In genomic region chr5:123089971-123090640, GRCh38 we compare ENCODE assay signal across 8 cellular contexts. TPM values are rescaled to one million over a fixed set of nuclear protein-coding genes. Genes with fewer than 3 reads are reported as not detected.
DNase-seq lines count a peak whose midpoint lies in the region; TF ChIP-seq lines count a peak whose summit lies in the region.

No MANE protein-coding gene starts in this region.

- H3K36me3 Mint-ChIP-seq in progenitor cell of endocrine pancreas (ENCODE audit: insufficient read depth) = no peaks in the 10 kb centered on the region

- H3K4me1 Mint-ChIP-seq in progenitor cell of endocrine pancreas (ENCODE audit: low read depth) = peaks cover 33% of the 10 kb centered on the region

- no peak overlapping the region for H3K27ac ChIP-seq in RWPE1

- peak overlapping the region; percentile 62 for H3K4me3 ChIP-seq in NT2/D1 (ENCODE audit: insufficient read length, low read depth)
- peak overlapping the region; percentile 90 for H3K4me3 ChIP-seq in fibroblast of the aortic adventitia (ENCODE audit: low read depth, low read length)

- no peaks in the 10 kb centered on the region for H3K36me3 ChIP-seq in NT2/D1 (ENCODE audit: insufficient read depth, insufficient read length, low read length)

- H3K4me3 Mint-ChIP-seq in progenitor cell of endocrine pancreas (ENCODE audit: low read depth) = peak overlapping the region; percentile 57

- H3K4me1 ChIP-seq in NT2/D1 (ENCODE audit: insufficient read depth, insufficient read length) = peaks cover 3% of the 10 kb centered on the region

- H3K9me3 Mint-ChIP-seq in progenitor cell of endocrine pancreas (ENCODE audit: low read depth) = no peaks in the 10 kb centered on the region

- peaks cover 87% of the 10 kb centered on the region for H3K27me3 Mint-ChIP-seq in progenitor cell of endocrine pancreas

- no peak overlapping the region for H3K27ac Mint-ChIP-seq in progenitor cell of endocrine pancreas

- TF ChIP-seq CTCF in fibroblast of the aortic adventitia (IDR thresholded peaks at IDR 0.05; ENCODE audit: insufficient read depth, low read length) = no peak
- no peak for TF ChIP-seq CTCF in progenitor cell of endocrine pancreas (IDR thresholded peaks at IDR 0.05; ENCODE audit: unreplicated experiment)
- TF ChIP-seq CTCF in RWPE1 (conservative IDR thresholded peaks at IDR 0.05; ENCODE audit: low read depth) = no peak

- H3K27me3 ChIP-seq in NT2/D1 (ENCODE audit: insufficient read depth, insufficient read length) = peaks cover 98% of the 10 kb centered on the region

- CTCF ChIA-PET in RWPE1 (lab: Yijun Ruan, JAX) = interaction anchor here (0.8 kb wide), 1 partner anchor 48 kb away, joined by 3 read pairs; no protein-coding TSS in a partner anchor

- DNase-seq in NCI-H82 (lab: John Stamatoyannopoulos, UW) (peak; percentile 20), NCI-H82 treated with DMSO at 0.1 percent for 48 hours (lab: John Stamatoyannopoulos, UW; ENCODE audit: unreplicated experiment) (no peak), NT2/D1 (ENCODE audit: low read depth, low spot score) (no peak), fibroblast of the aortic adventitia (ENCODE audit: low read depth) (peak; percentile 25), progenitor cell of endocrine pancreas (ENCODE audit: low spot score, unreplicated experiment) (no peak), NCI-H146 treated with DMSO at 0.1 percent for 48 hours (lab: John Stamatoyannopoulos, UW; ENCODE audit: unreplicated experiment) (no peak), NCI-H1694 (lab: John Stamatoyannopoulos, UW) (no peak), RWPE1 (ENCODE audit: low spot score) (no peak)

- H3K9ac ChIP-seq in NT2/D1 (ENCODE audit: insufficient read length, low read depth) = peak overlapping the region; percentile 72

- no peaks in the 10 kb centered on the region for H3K9me3 ChIP-seq in NT2/D1 (ENCODE audit: insufficient read depth, low read length)

- POLR2A ChIA-PET in RWPE1 (lab: Yijun Ruan, JAX; ENCODE audit: low non-redundant PET) = interaction anchor here (0.5 kb wide), 1 partner anchor 513 kb away, joined by 3 read pairs; no protein-coding TSS in a partner anchor

RNA-seq across cellular contexts. Expression of gene PRDM6, which starts 1.1 kb away (rescaled TPM):
- total RNA-seq in fibroblast of the aortic adventitia (ENCODE audit: low replicate concordance) (1.4 and 7.8 TPM in 2 replicates), progenitor cell of endocrine pancreas (0.50 and 1.2 TPM in 2 replicates)

RNA-seq across cellular contexts. Expression of gene PPIC, which starts 53.6 kb away (rescaled TPM):
- total RNA-seq in fibroblast of the aortic adventitia (ENCODE audit: low replicate concordance) (53.5 and 57.2 TPM in 2 replicates), progenitor cell of endocrine pancreas (21.0 and 26.0 TPM in 2 replicates)

Comparison
In these comparisons a context has a peak if more than half of its experiments do, and no peak if none do; other contexts are left out.
1. DNase-seq: peak in NCI-H82 (single experiment) and fibroblast of the aortic adventitia (single experiment); none in NCI-H82 treated with DMSO at 0.1 percent for 48 hours (single experiment), NT2/D1 (single experiment), progenitor cell of endocrine pancreas (single experiment), NCI-H146 treated with DMSO at 0.1 percent for 48 hours (single experiment), NCI-H1694 (single experiment) and RWPE1 (single experiment).